In the genomic region with DNA sequence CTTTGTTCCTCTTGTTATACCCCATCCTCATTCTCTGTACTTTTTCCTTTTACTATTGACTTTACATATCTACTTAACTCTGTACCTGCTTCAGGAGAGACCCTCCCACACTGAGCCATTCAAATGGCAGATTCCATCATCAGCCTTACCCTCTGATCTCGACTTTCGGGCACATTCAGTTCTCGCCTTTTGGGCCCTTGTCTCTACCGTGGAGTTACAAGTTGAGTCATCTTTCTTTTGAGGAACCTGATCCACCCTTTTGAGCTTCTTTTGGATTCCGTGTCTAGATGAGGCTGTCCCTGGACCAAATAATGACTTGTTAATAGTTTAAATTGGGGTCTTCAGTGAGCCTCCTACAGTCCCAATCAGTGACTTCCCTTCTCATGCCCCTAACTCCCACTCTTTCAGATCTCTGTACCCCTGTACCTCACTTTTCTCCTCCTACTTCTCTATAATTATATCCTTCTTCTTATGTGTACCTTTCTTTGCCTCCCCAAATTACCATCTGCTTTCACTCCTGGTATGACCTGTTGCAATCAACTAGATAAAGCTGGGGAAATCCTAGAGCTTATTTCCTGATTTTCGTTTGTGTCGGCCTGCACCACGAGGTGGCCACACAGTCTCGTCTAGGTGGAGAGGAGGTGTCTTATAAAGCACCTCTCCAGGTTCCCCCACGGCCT, we compare ENCODE assay signal across 13 cellular contexts. TPM values are rescaled to one million over a fixed set of nuclear protein-coding genes. Genes with fewer than 3 reads are reported as not detected.
DNase-seq lines count a peak whose midpoint lies in the region; ATAC-seq and TF ChIP-seq lines count a peak whose summit lies in the region.
"Had no signal": no experiment of that assay in that cellular context is flagged by ENCODE, and none has a peak within 500 bp of the region (broad histone marks: within the 10 kb centered on the region; RNA-seq: fewer than 3 reads in every experiment).

No MANE protein-coding gene starts in this region.

- H3K4me2 ChIP-seq in MM.1S (ENCODE audit: low read depth, low read length): peak overlapping the region; percentile 85; the same call in 1 of the 2 replicates

- peaks cover 8% of the 10 kb centered on the region for H3F3A ChIP-seq in MM.1S (ENCODE audit: insufficient read depth, low read length)

- no peaks in the 10 kb centered on the region for H3K27me3 Mint-ChIP-seq in activated CD4-positive, alpha-beta T cell treated with anti-CD3 and anti-CD28 coated beads for 36 hours
- no peaks in the 10 kb centered on the region for H3K27me3 Mint-ChIP-seq in naive B cell

- DNase-seq in activated CD4-positive, alpha-beta T cell treated with anti-CD3 and anti-CD28 coated beads for 36 hours: peak; percentile 43
- DNase-seq in activated CD4-positive, alpha-beta T cell treated with anti-CD3 and anti-CD28 coated beads for 1 hour: no peak
- DNase-seq in MM.1S (peak; percentile 76), naive B cell (peak; percentile 48), HEK293T (ENCODE audit: extremely low spot score) (no peak), colonic mucosa (no peak), NCI-H2196 treated with DMSO at 0.1 percent for 48 hours (lab: John Stamatoyannopoulos, UW; ENCODE audit: unreplicated experiment) (no peak)
- DNase-seq: ACHN, H9 had no signal

- intact Hi-C loops in activated CD4-positive, alpha-beta T cell treated with anti-CD3 and anti-CD28 coated beads for 36 hours (cut with DNase I, micrococcal nuclease): no loop called here
- intact Hi-C loops in colonic mucosa (cut with DNase I): no loop called here

- H3K4me3 Mint-ChIP-seq in activated CD4-positive, alpha-beta T cell treated with anti-CD3 and anti-CD28 coated beads for 36 hours: no peak overlapping the region
- peak overlapping the region; percentile 22 to 79 (median 65) for H3K4me3 Mint-ChIP-seq in naive B cell
- H3K4me3 Mint-ChIP-seq: H9 had no signal

- H3K4me1 ChIP-seq in MM.1S (ENCODE audit: low read length) (peaks cover 17% of the 10 kb centered on the region), colonic mucosa (no peaks in the 10 kb centered on the region)

- no peaks in the 10 kb centered on the region for H4K20me1 ChIP-seq in MM.1S (ENCODE audit: insufficient read depth, low read length)

- ATAC-seq in activated CD4-positive, alpha-beta T cell treated with anti-CD3 and anti-CD28 coated beads for 36 hours: peak; percentile 63
- peak; percentile 66 for ATAC-seq in GM21723 (IDR thresholded peaks at IDR 0.05; ENCODE audit: unreplicated experiment)
- peak; percentile 47 to 57 for ATAC-seq in naive B cell (ENCODE audit: low read depth in 2 of 2)

- POLR2A ChIA-PET in activated CD4-positive, alpha-beta T cell treated with anti-CD3 and anti-CD28 coated beads for 36 hours (lab: Charles Lee): interaction anchor here (0.6 to 0.7 kb wide), 2 partner anchors 19 to 135 kb away, joined by 3 to 9 read pairs; no protein-coding TSS in a partner anchor
- POLR2A ChIA-PET in HEK293T (lab: Yijun Ruan, JAX): no interaction called here

- no peaks in the 10 kb centered on the region for H3K79me2 ChIP-seq in MM.1S (ENCODE audit: low read length)

- CTCF ChIA-PET in activated CD4-positive, alpha-beta T cell treated with anti-CD3 and anti-CD28 coated beads for 36 hours (lab: Charles Lee): interaction anchor here (0.6 to 1.2 kb wide), 4 partner anchors 9 to 409 kb away, joined by 3 to 4 read pairs (median 3); partner anchors contain the start of gene SP140
- CTCF ChIA-PET in HEK293T (lab: Yijun Ruan, JAX): no interaction called here

- TF ChIP-seq CTCF in MM.1S (IDR thresholded peaks at IDR 0.05; ENCODE audit: low read length): peak; percentile 60
- TF ChIP-seq CTCF in colonic mucosa (IDR thresholded peaks at IDR 0.05): no peak

- H3K27ac Mint-ChIP-seq in activated CD4-positive, alpha-beta T cell treated with anti-CD3 and anti-CD28 coated beads for 36 hours: peak overlapping the region; percentile 81
- peak overlapping the region in 5 of 6 donors; percentile 84 to 96 (median 94) for H3K27ac Mint-ChIP-seq in naive B cell

- H3K27me3 ChIP-seq in MM.1S (replicated peaks; ENCODE audit: insufficient read depth, low read length) (no peaks in the 10 kb centered on the region), colonic mucosa (no peaks in the 10 kb centered on the region)
- H3K27me3 ChIP-seq: heart left ventricle had no signal

- H3K36me3 ChIP-seq in MM.1S (replicated peaks; ENCODE audit: insufficient read depth, low read length): no peaks in the 10 kb centered on the region
- H3K36me3 ChIP-seq in colonic mucosa: peaks cover 6% of the 10 kb centered on the region

- peak overlapping the region; percentile 71 for H2AFZ ChIP-seq in MM.1S (ENCODE audit: low read length)

- H3K9me3 ChIP-seq in MM.1S (replicated peaks; ENCODE audit: insufficient read depth, low read length): no peaks in the 10 kb centered on the region
- H3K9me3 ChIP-seq in colonic mucosa: no peaks in the 10 kb centered on the region

- peak overlapping the region; percentile 67; the same call in 1 of the 2 replicates for H3K27ac ChIP-seq in MM.1S (ENCODE audit: low read length)
- no peak overlapping the region for H3K27ac ChIP-seq in colonic mucosa
- H3K27ac ChIP-seq: thoracic aorta had no signal

- peak overlapping the region; percentile 54 for H3K4me3 ChIP-seq in MM.1S (ENCODE audit: low read length)
- H3K4me3 ChIP-seq in colonic mucosa: no peak overlapping the region
- H3K4me3 ChIP-seq: heart left ventricle, thoracic aorta had no signal

- H3K9ac ChIP-seq in MM.1S (ENCODE audit: low read length) (peak overlapping the region; percentile 43; the same call in 1 of the 2 replicates), colonic mucosa (ENCODE audit: low read depth in 2 of 2, low read length in 2 of 2) (no peak overlapping the region)

- H3K9me2 ChIP-seq in MM.1S (replicated peaks; ENCODE audit: insufficient read depth, low read length): no peaks in the 10 kb centered on the region

- no peaks in the 10 kb centered on the region for H3K9me3 Mint-ChIP-seq in activated CD4-positive, alpha-beta T cell treated with anti-CD3 and anti-CD28 coated beads for 36 hours (ENCODE audit: low read depth)
- H3K9me3 Mint-ChIP-seq in naive B cell: no peaks in the 10 kb centered on the region
- H3K9me3 Mint-ChIP-seq: H9 had no signal

- peaks cover 29% of the 10 kb centered on the region for H3K4me1 Mint-ChIP-seq in activated CD4-positive, alpha-beta T cell treated with anti-CD3 and anti-CD28 coated beads for 36 hours
- H3K4me1 Mint-ChIP-seq in naive B cell: peaks cover 33 to 41% (median 35%) of the 10 kb centered on the region in 3 donors
- H3K4me1 Mint-ChIP-seq: H9 had no signal

- peaks cover 79% of the 10 kb centered on the region for H3K36me3 Mint-ChIP-seq in activated CD4-positive, alpha-beta T cell treated with anti-CD3 and anti-CD28 coated beads for 36 hours (ENCODE audit: low read depth)
- H3K36me3 Mint-ChIP-seq in naive B cell: peaks cover 25 to 27% of the 10 kb centered on the region in 2 donors

TF ChIP-seq in HEK293T, 16 proteins besides CTCF, POLR2A, EP300 and RAD21:
- TF ChIP-seq ARNT (IDR thresholded peaks at IDR 0.05): no peak
- TF ChIP-seq CTBP1 (IDR thresholded peaks at IDR 0.05; ENCODE audit: borderline replicate concordance): no peak
- no peak for TF ChIP-seq SP1 (IDR thresholded peaks at IDR 0.05)
- TF ChIP-seq PKNOX1 (IDR thresholded peaks at IDR 0.05): no peak
- no peak for TF ChIP-seq FOXA1 (IDR thresholded peaks at IDR 0.05)
- no peak for TF ChIP-seq HDGF (IDR thresholded peaks at IDR 0.05; ENCODE audit: borderline replicate concordance)
- TF ChIP-seq SUZ12 (IDR thresholded peaks at IDR 0.05): no peak
TF ChIP-seq in HEK293T: peak in this region for 0.

RNA-seq across cellular contexts. Expression of gene SP110, which starts 17.2 kb away (rescaled TPM):
- 100 to 1,000 TPM in 1 of 2 experiments, 10 to 100 TPM in 1; 96.2 to 111 TPM for total RNA-seq in activated CD4-positive, alpha-beta T cell treated with anti-CD3 and anti-CD28 coated beads for 36 hours
- 100 to 1,000 TPM; 136 to 237 (median 203) TPM for polyA plus RNA-seq in naive B cell (ENCODE audit: low read depth in 6 of 6)
- 10 to 100 TPM; 10.8 to 11.6 TPM for total RNA-seq in colonic mucosa

RNA-seq across cellular contexts. Expression of gene SP140, which starts 23.0 kb away (rescaled TPM):
- 10 to 100 TPM; 71.3 to 84.2 TPM for total RNA-seq in activated CD4-positive, alpha-beta T cell treated with anti-CD3 and anti-CD28 coated beads for 36 hours
- 10 to 100 TPM; 65.4 to 95.3 (median 76.7) TPM for polyA plus RNA-seq in naive B cell (ENCODE audit: low read depth in 6 of 6)
- 1 to 10 TPM; 1.7 to 2.2 TPM for total RNA-seq in colonic mucosa
- total RNA-seq: pulmonary artery endothelial cell had no signal

Comparison
In these comparisons a context has a peak if more than half of its experiments do, and no peak if none do; other contexts are left out.
1. DNase-seq: peak in activated CD4-positive, alpha-beta T cell treated with anti-CD3 and anti-CD28 coated beads for 36 hours (single experiment), MM.1S (single experiment) and naive B cell (single experiment); none in activated CD4-positive, alpha-beta T cell treated with anti-CD3 and anti-CD28 coated beads for 1 hour (single experiment), HEK293T (single experiment), colonic mucosa (single experiment) and NCI-H2196 treated with DMSO at 0.1 percent for 48 hours (single experiment).
2. RNA of gene SP110, which starts 17.2 kb away (total RNA-seq): 96.2 to 111 TPM in activated CD4-positive, alpha-beta T cell treated with anti-CD3 and anti-CD28 coated beads for 36 hours; 10.8 to 11.6 TPM in colonic mucosa; every median in the first group is over 4 times any median in the second.
3. RNA of gene SP140, which starts 23.0 kb away (total RNA-seq): 71.3 to 84.2 TPM in activated CD4-positive, alpha-beta T cell treated with anti-CD3 and anti-CD28 coated beads for 36 hours; 1.7 to 2.2 TPM in colonic mucosa; every median in the first group is over 10 times any median in the second.
4. Peak in every context shown above with its lines, with median percentiles within 50 percentile points of each other: ATAC-seq.